1 cellular context compared by ENCODE assay signal in genomic region chr12:54364413-54364812, GRCh38.
TF ChIP-seq lines count a peak whose summit lies in the region.

Gene GPR84, minus strand, starts transcription at chr12:54364486. Its CDS starts 635 bp downstream, at chr12:54363851.

TF ChIP-seq in K562, 482 proteins besides CTCF, POLR2A, EP300 and RAD21 (continued from another document):
- TF ChIP-seq ARID4B (CRISPR knock-in tag; IDR thresholded peaks at IDR 0.05) (no peak), ZNF449 (CRISPR knock-in tag; IDR thresholded peaks at IDR 0.05) (no peak), ELK3 (CRISPR knock-in tag; IDR thresholded peaks at IDR 0.05) (no peak)
- TF ChIP-seq, protein P1, sequence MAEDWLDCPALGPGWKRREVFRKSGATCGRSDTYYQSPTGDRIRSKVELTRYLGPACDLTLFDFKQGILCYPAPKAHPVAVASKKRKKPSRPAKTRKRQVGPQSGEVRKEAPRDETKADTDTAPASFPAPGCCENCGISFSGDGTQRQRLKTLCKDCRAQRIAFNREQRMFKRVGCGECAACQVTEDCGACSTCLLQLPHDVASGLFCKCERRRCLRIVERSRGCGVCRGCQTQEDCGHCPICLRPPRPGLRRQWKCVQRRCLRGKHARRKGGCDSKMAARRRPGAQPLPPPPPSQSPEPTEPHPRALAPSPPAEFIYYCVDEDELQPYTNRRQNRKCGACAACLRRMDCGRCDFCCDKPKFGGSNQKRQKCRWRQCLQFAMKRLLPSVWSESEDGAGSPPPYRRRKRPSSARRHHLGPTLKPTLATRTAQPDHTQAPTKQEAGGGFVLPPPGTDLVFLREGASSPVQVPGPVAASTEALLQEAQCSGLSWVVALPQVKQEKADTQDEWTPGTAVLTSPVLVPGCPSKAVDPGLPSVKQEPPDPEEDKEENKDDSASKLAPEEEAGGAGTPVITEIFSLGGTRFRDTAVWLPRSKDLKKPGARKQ (CRISPR knock-in tag; IDR thresholded peaks at IDR 0.05) = no peak
TF ChIP-seq in K562: peak in this region for 0.
